Comparison of ENCODE assay signal across 1 cellular context in genomic region chr13:114311387-114311786, GRCh38.
TF ChIP-seq lines count a peak whose summit lies in the region.

No MANE protein-coding gene starts in this region.

TF ChIP-seq in IMR-90, 13 proteins besides CTCF, POLR2A, EP300 and RAD21 (continued from another document):
- no peak for TF ChIP-seq FOS (IDR thresholded peaks at IDR 0.05; ENCODE audit: low read depth, low read length)
- no peak for TF ChIP-seq MXI1 (IDR thresholded peaks at IDR 0.05; ENCODE audit: borderline replicate concordance, low read depth, low read length)
- TF ChIP-seq CEBPB (IDR thresholded peaks at IDR 0.05; ENCODE audit: low read depth, low read length): no peak
